Comparison of ENCODE assay signal across 8 cellular contexts in genomic region chr14:22556021-22556989, GRCh38. TPM values are rescaled to one million over a fixed set of nuclear protein-coding genes. Genes with fewer than 3 reads are reported as not detected.
DNase-seq lines count a peak whose midpoint lies in the region; ATAC-seq, FAIRE-seq and TF ChIP-seq lines count a peak whose summit lies in the region.

No MANE protein-coding gene starts in this region.

- no peaks in the 10 kb centered on the region for H3K9me3 Mint-ChIP-seq in osteocyte (ENCODE audit: unreplicated experiment)

- H3K36me3 Mint-ChIP-seq in osteocyte (ENCODE audit: unreplicated experiment): peaks cover under 1% of the 10 kb centered on the region

- TF ChIP-seq EP300 in upper lobe of left lung (IDR thresholded peaks at IDR 0.05): peak in 2 of 4 donors; percentile 56 to 66

- H3K4me1 Mint-ChIP-seq in osteocyte (ENCODE audit: unreplicated experiment): peaks cover 27% of the 10 kb centered on the region

- ATAC-seq in HG02588 (IDR thresholded peaks at IDR 0.05; ENCODE audit: unreplicated experiment) (peak; percentile 64), upper lobe of left lung (ENCODE audit: low FRiP score in 2 of 2) (peak; percentile 40 to 51)

- TF ChIP-seq POLR2A in GM12891 (IDR thresholded peaks at IDR 0.05; ENCODE audit: low read depth, low read length): peak; percentile 56
- TF ChIP-seq POLR2A in erythroblast (IDR thresholded peaks at IDR 0.05; ENCODE audit: low read length): peak; percentile 11
- TF ChIP-seq POLR2A in upper lobe of left lung (IDR thresholded peaks at IDR 0.05): no peak

- H3K27me3 ChIP-seq in upper lobe of left lung: no peaks in the 10 kb centered on the region

- 51 to 53% methylated on average over 6 to 28 of the region's 28 CpGs for whole genome bisulfite sequencing in upper lobe of left lung, 2 donors

- peak overlapping the region; percentile 45 to 84 (median 68) for H3K27ac ChIP-seq in upper lobe of left lung

- no peaks in the 10 kb centered on the region for H3K9me3 ChIP-seq in upper lobe of left lung

- H3K4me1 ChIP-seq in upper lobe of left lung: peaks cover 36 to 54% (median 49%) of the 10 kb centered on the region in 4 donors

- H3K27ac Mint-ChIP-seq in osteocyte (ENCODE audit: unreplicated experiment): peak overlapping the region; percentile 92

- TF ChIP-seq CTCF in osteocyte (IDR thresholded peaks at IDR 0.05) (no peak), upper lobe of left lung (IDR thresholded peaks at IDR 0.05) (no peak)

- H3K27me3 Mint-ChIP-seq in osteocyte (ENCODE audit: unreplicated experiment): no peaks in the 10 kb centered on the region

- FAIRE-seq in GM12891 (lab: Jason Lieb, UNC): peak; percentile 95

- peak; percentile 67 for DNase-seq in GM12891 (ENCODE audit: insufficient read length, low spot score)
- peak; percentile 32 for DNase-seq in NCI-H69 (lab: John Stamatoyannopoulos, UW)
- DNase-seq in activated CD8-positive, alpha-beta memory T cell treated with anti-CD3 and anti-CD28 coated beads, Interleukin-2, amount 50 U/mL, for 1 hour (ENCODE audit: extremely low read depth): peak; percentile 98
- DNase-seq in erythroblast (lab: John Stamatoyannopoulos, UW): peak; percentile 53 to 56
- no peak for DNase-seq in osteocyte (ENCODE audit: extremely low spot score, unreplicated experiment)
- peak; percentile 69 to 88 for DNase-seq in upper lobe of left lung
- DNase-seq in D341Med (ENCODE audit: low spot score): no peak

- H3K4me3 ChIP-seq in upper lobe of left lung: peak overlapping the region in 2 of 4 donors; percentile 29 to 46

- no peaks in the 10 kb centered on the region for H3K36me3 ChIP-seq in upper lobe of left lung

- no peak overlapping the region for H3K4me3 Mint-ChIP-seq in osteocyte (ENCODE audit: unreplicated experiment)

TF ChIP-seq in GM12891, 5 proteins besides CTCF, POLR2A, EP300 and RAD21:
- TF ChIP-seq POU2F2 (IDR thresholded peaks at IDR 0.05; ENCODE audit: low read depth, low read length) (peak; percentile 87), POLR2AphosphoS5 (IDR thresholded peaks at IDR 0.05; ENCODE audit: low read depth, low read length) (peak; percentile 74; the same call in 1 of the 2 replicates), SPI1 (IDR thresholded peaks at IDR 0.05; ENCODE audit: low read depth, low read length) (peak; percentile 97), TAF1 (IDR thresholded peaks at IDR 0.05; ENCODE audit: low read depth, low read length) (peak; percentile 59; the same call in 1 of the 2 replicates), PAX5 (IDR thresholded peaks at IDR 0.05; ENCODE audit: insufficient read depth, low read length, severe bottlenecking) (no peak)

RNA-seq across cellular contexts. Expression of gene DAD1, which starts 32.7 kb away (rescaled TPM):
- 280 TPM for polyA plus RNA-seq in GM12891 (2012; ENCODE audit: low read depth, missing spikeins)
- 220 and 223 TPM in 2 replicates for total RNA-seq in osteocyte
- total RNA-seq in upper lobe of left lung: 100 to 1,000 TPM in 4 of 6 donors, 10 to 100 TPM in 1, 1 to 10 TPM in 1; 8.4 to 188 (median 134) TPM

RNA-seq across cellular contexts. Expression of gene ABHD4, which starts 41.8 kb away (rescaled TPM):
- polyA plus RNA-seq in GM12891 (2012; ENCODE audit: low read depth, missing spikeins): 7.3 TPM
- total RNA-seq in osteocyte: 74.1 and 87.3 TPM in 2 replicates
- 10 to 100 TPM; 20.1 to 31.3 (median 26.1) TPM for total RNA-seq in upper lobe of left lung

Comparison
In these comparisons a context has a peak if more than half of its experiments do, and no peak if none do; other contexts are left out.
1. DNase-seq: peak in GM12891 (single experiment), NCI-H69 (single experiment), activated CD8-positive, alpha-beta memory T cell treated with anti-CD3 and anti-CD28 coated beads, Interleukin-2, amount 50 U/mL, for 1 hour (single experiment), erythroblast (2 of 2) and upper lobe of left lung (2 of 2); none in osteocyte (single experiment) and D341Med (single experiment).
2. POLR2A ChIP-seq: peak in GM12891 (single experiment) and erythroblast (single experiment); none in upper lobe of left lung (0 of 4).